In the genomic region with DNA sequence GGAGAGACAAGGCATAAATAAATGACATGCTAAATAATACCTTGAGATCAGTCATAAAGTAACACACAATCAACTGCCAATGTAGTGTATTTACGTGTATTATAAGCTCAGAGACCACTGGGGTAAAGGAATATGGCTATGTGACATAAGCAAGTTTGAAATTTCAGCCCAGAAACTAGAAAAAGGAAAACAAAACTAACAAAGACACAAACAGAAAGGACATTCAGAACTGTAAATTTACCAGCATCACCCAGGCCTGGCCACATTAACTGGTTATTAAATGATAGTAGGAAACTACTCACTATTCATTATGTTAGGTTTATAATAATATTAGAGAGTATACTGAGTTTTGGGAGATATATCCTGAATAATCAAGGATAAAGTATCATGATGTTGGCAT, we compare ENCODE assay signal across 28 cellular contexts.
"Had no signal": no experiment of that assay in that cellular context is flagged by ENCODE, and none has a peak within 500 bp of the region (broad histone marks: within the 10 kb centered on the region; RNA-seq: fewer than 3 reads in every experiment).

No MANE protein-coding gene starts in this region.

- H3K27ac ChIP-seq: brain microvascular endothelial cell, heart right ventricle, right lobe of liver, stomach, suprapubic skin, tibial nerve, WERI-Rb-1 had no signal

- H3K9me3 ChIP-seq: heart right ventricle, right lobe of liver, stomach, suprapubic skin, tibial nerve had no signal

- H3K36me3 ChIP-seq: brain microvascular endothelial cell, heart right ventricle, right lobe of liver, stomach, suprapubic skin, tibial nerve, WERI-Rb-1 had no signal

- H3K4me1 ChIP-seq: heart right ventricle, right lobe of liver, stomach, suprapubic skin, tibial nerve had no signal

- ATAC-seq: activated naive CD4-positive, alpha-beta T cell treated with anti-CD3 and anti-CD28 coated beads, Interleukin-2, amount 50 U/mL, for 72 hours; activated T-helper 17 cell treated with anti-CD3 and anti-CD28 coated beads, Interleukin-2, amount 50 U/mL, for 72 hours; heart right ventricle; left colon; naive thymus-derived CD4-positive, alpha-beta T cell; right lobe of liver had no signal

- H3K27me3 Mint-ChIP-seq: activated T-cell treated with anti-CD3 and anti-CD28 coated beads, Interleukin-2, amount 50 U/mL, for 24 hours; activated T-helper 17 cell treated with anti-CD3 and anti-CD28 coated beads, Interleukin-2, amount 50 U/mL, for 72 hours; dendritic cell treated with granulocyte-macrophage colony-stimulating factor and Interleukin-4, amounts not matched to agents 40 ng/mL and 50 ng/mL, for 4 days; naive thymus-derived CD4-positive, alpha-beta T cell had no signal

- H3K4me3 Mint-ChIP-seq: activated T-cell treated with anti-CD3 and anti-CD28 coated beads, Interleukin-2, amount 50 U/mL, for 24 hours; activated T-helper 17 cell treated with anti-CD3 and anti-CD28 coated beads, Interleukin-2, amount 50 U/mL, for 72 hours; dendritic cell treated with granulocyte-macrophage colony-stimulating factor and Interleukin-4, amounts not matched to agents 40 ng/mL and 50 ng/mL, for 4 days; naive thymus-derived CD4-positive, alpha-beta T cell; neural crest cell had no signal

- DNase-seq: activated CD4-positive, alpha-beta T cell treated with anti-CD3 and anti-CD28 coated beads for 1 hour; activated CD4-positive, alpha-beta T cell treated with anti-CD3 and anti-CD28 coated beads, Interleukin-2, amount 50 U/mL, for 4 hours; activated CD8-positive, alpha-beta memory T cell treated with anti-CD3 and anti-CD28 coated beads for 24 hours; activated CD8-positive, alpha-beta memory T cell treated with anti-CD3 and anti-CD28 coated beads, Interleukin-2, amount 50 U/mL, for 4 hours; activated T-cell treated with anti-CD3 and anti-CD28 coated beads, Interleukin-2, amount 50 U/mL, for 24 hours; aorta; brain microvascular endothelial cell; caudate nucleus; effector CD4-positive, alpha-beta T cell; erythroblast; foreskin fibroblast; heart right ventricle; islet precursor cell; left colon; naive thymus-derived CD4-positive, alpha-beta T cell; occipital lobe; posterior cingulate gyrus; right lobe of liver; stimulated activated CD4-positive, alpha-beta T cell treated with anti-CD3 and anti-CD28 coated beads, Interleukin-1b, Interleukin-23, amount 100 ng/mL, for 48 hours; stomach; WERI-Rb-1 had no signal

- H3K27ac Mint-ChIP-seq: activated T-cell treated with anti-CD3 and anti-CD28 coated beads, Interleukin-2, amount 50 U/mL, for 24 hours; activated T-helper 17 cell treated with anti-CD3 and anti-CD28 coated beads, Interleukin-2, amount 50 U/mL, for 72 hours; dendritic cell treated with granulocyte-macrophage colony-stimulating factor and Interleukin-4, amounts not matched to agents 40 ng/mL and 50 ng/mL, for 4 days had no signal

- H3K9me3 Mint-ChIP-seq: activated naive CD4-positive, alpha-beta T cell treated with anti-CD3 and anti-CD28 coated beads, Interleukin-2, amount 50 U/mL, for 72 hours; activated T-cell treated with anti-CD3 and anti-CD28 coated beads, Interleukin-2, amount 50 U/mL, for 24 hours; activated T-helper 17 cell treated with anti-CD3 and anti-CD28 coated beads, Interleukin-2, amount 50 U/mL, for 72 hours; dendritic cell treated with granulocyte-macrophage colony-stimulating factor and Interleukin-4, amounts not matched to agents 40 ng/mL and 50 ng/mL, for 4 days; naive thymus-derived CD4-positive, alpha-beta T cell; neural crest cell had no signal

- H3K4me1 Mint-ChIP-seq: activated T-helper 17 cell treated with anti-CD3 and anti-CD28 coated beads, Interleukin-2, amount 50 U/mL, for 72 hours had no signal

- H3K4me3 ChIP-seq: heart right ventricle, right lobe of liver, skin epidermis, stomach, suprapubic skin, tibial nerve had no signal

- H3K27me3 ChIP-seq: brain microvascular endothelial cell, heart right ventricle, right lobe of liver, stomach, suprapubic skin, tibial nerve had no signal
